8 cellular contexts compared by ENCODE assay signal in the genomic region with DNA sequence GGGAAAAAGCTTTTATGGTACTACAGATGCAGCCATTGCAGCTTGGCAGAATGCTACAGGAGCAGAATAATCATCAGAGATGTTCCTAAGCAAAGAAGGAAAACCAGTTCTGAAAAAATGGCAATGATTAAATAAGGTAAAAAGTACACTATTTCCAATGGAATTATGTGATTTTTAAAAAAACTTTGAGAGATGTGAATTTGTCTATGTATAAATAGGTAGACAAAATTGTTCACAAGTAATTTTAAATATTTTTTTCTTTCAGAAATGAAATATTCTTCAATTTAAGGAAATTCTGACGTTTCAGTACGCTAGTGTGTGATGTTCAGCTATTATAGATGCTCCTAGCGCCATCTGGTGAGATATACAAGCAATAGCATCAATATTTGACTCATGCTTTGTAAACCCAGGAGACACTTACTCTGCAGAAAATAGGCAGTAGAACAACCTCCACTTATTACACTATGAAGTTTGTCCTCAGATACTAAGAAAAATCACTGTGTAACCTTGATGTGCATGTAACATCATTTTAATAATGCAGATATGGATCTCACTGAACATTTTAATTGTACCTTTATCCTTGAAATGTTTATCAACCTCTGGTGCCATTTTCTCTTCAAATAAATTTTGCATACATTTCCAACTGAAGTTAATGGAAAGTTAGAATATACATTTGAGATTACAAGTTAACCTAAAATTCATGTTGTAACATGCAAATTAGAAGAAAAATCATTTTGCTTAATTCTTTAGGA.
DNase-seq lines count a peak whose midpoint lies in the region; ATAC-seq, FAIRE-seq and TF ChIP-seq lines count a peak whose summit lies in the region.

No MANE protein-coding gene starts in this region.

- dilution Hi-C loops in keratinocyte (cut with MboI; ENCODE audit: extremely low pct_ligation_motif_present, low sequenced_read_pairs), result no loop called here

- peak; percentile 85 for FAIRE-seq in keratinocyte (lab: Jason Lieb, UNC)

- H3K36me3 Mint-ChIP-seq in MCF 10A (ENCODE audit: insufficient read depth, unreplicated experiment), result no peaks in the 10 kb centered on the region

- intact Hi-C loops in MCF 10A (cut with micrococcal nuclease) (loop anchor here (1.0 to 10.0 kb wide), 4 partner anchors 180 to 563 kb away; partner anchors contain the start of gene CPED1), testis (cut with DNase I; ENCODE audit: low total_unique reads) (loop anchor here (5.0 kb wide), 1 partner anchor 180 kb away; no protein-coding TSS in a partner anchor)

- H4K20me1 ChIP-seq in keratinocyte (ENCODE audit: control insufficient read depth, extremely low read depth, insufficient read depth, low read length), result no peaks in the 10 kb centered on the region

- DNase-seq in DMS79 (lab: John Stamatoyannopoulos, UW), result peak; percentile 1
- DNase-seq in NCI-H524 treated with DMSO at 0.1 percent for 48 hours (lab: John Stamatoyannopoulos, UW), result peak; percentile 3
- peak; percentile 68 for DNase-seq in MCF 10A (ENCODE audit: unreplicated experiment)
- DNase-seq in keratinocyte (ENCODE audit: low read depth, low spot score), result peak; percentile 26
- DNase-seq in testis, result no peak
- no peak for DNase-seq in GOT3 (lab: John Stamatoyannopoulos, UW)

- H3K79me2 ChIP-seq in keratinocyte (ENCODE audit: control insufficient read depth, insufficient read depth, low read length), result no peaks in the 10 kb centered on the region

- peaks cover 19% of the 10 kb centered on the region for H3K4me1 ChIP-seq in keratinocyte (ENCODE audit: control insufficient read depth, extremely low read depth, insufficient read depth, low read length)
- peaks cover 3% of the 10 kb centered on the region for H3K4me1 ChIP-seq in testis

- no peaks in the 10 kb centered on the region for H3K9me1 ChIP-seq in keratinocyte (ENCODE audit: control insufficient read depth, extremely low read depth, insufficient read depth, low read length)

- no peak for TF ChIP-seq POLR2A in testis (IDR thresholded peaks at IDR 0.05)

- CTCF ChIA-PET in MCF 10A (lab: Yijun Ruan, JAX), result interaction anchor here (0.5 to 3.8 kb wide), 28 partner anchors 9 to 447 kb away, joined by 3 to 67 read pairs (median 4); partner anchors contain the start of gene FAM3C

- H3K4me3 ChIP-seq in keratinocyte (ENCODE audit: control insufficient read depth in 2 of 3, extremely low read depth in 1 of 3, insufficient read depth in 2 of 3, low read depth in 1 of 3, low read length in 3 of 3), result no peak overlapping the region
- no peak overlapping the region for H3K4me3 ChIP-seq in testis

- H3K9me3 ChIP-seq in keratinocyte (ENCODE audit: control insufficient read depth, low read depth, low read length), result no peaks in the 10 kb centered on the region
- no peaks in the 10 kb centered on the region for H3K9me3 ChIP-seq in testis

- 0 to 1% methylated on average over 3 of the region's 3 CpGs for WGBS in testis, 2 donors

- TF ChIP-seq CTCF in MCF 10A (IDR thresholded peaks at IDR 0.05; ENCODE audit: unreplicated experiment) (peak; percentile 71), keratinocyte (optimal IDR thresholded peaks at IDR 0.05 in 1 of 3, IDR thresholded peaks at IDR 0.05 in 1 of 3, conservative IDR thresholded peaks at IDR 0.05 in 1 of 3; ENCODE audit: extremely low read depth in 1 of 3, insufficient read depth in 2 of 3, low read length in 3 of 3) (peak in 2 of 3 experiments; percentile 35 to 59), testis (IDR thresholded peaks at IDR 0.05) (peak; percentile 44 to 63 (median 55))

- no peak overlapping the region for H3K4me2 ChIP-seq in keratinocyte (ENCODE audit: control insufficient read depth, extremely low read depth, insufficient read depth, low read depth, low read length)

- H3K9me3 Mint-ChIP-seq in MCF 10A (ENCODE audit: unreplicated experiment), result no peaks in the 10 kb centered on the region

- H3K27ac ChIP-seq in keratinocyte (ENCODE audit: control insufficient read depth, insufficient read depth, low read length) (no peak overlapping the region), testis (no peak overlapping the region)

- ATAC-seq in GM19455 (IDR thresholded peaks at IDR 0.05; ENCODE audit: unreplicated experiment) (peak; percentile 85), HG03460 (IDR thresholded peaks at IDR 0.05; ENCODE audit: unreplicated experiment) (peak; percentile 72)

- no peak overlapping the region for H3K4me3 Mint-ChIP-seq in MCF 10A (ENCODE audit: unreplicated experiment)

- no peak overlapping the region for H2AFZ ChIP-seq in keratinocyte (ENCODE audit: control insufficient read depth, low read length)

- peaks cover 16% of the 10 kb centered on the region for H3K4me1 Mint-ChIP-seq in MCF 10A (ENCODE audit: insufficient read depth, unreplicated experiment)

- no peak overlapping the region for H3K9ac ChIP-seq in keratinocyte (ENCODE audit: control insufficient read depth, extremely low read depth, insufficient read depth, low read length)

- no TSS peak for BruUV-seq in MCF 10A (replicated peaks; lab: Mats Ljungman, UMichigan)

- no peak overlapping the region for H3K27ac Mint-ChIP-seq in MCF 10A (ENCODE audit: low read depth, unreplicated experiment)

- no peaks in the 10 kb centered on the region for H3K27me3 ChIP-seq in keratinocyte (ENCODE audit: control insufficient read depth, extremely low read depth, insufficient read depth, low read length)
- H3K27me3 ChIP-seq in testis, result no peaks in the 10 kb centered on the region

- POLR2A ChIA-PET in MCF 10A (lab: Yijun Ruan, JAX), result interaction anchor here (0.5 to 1.6 kb wide), 6 partner anchors 151 to 444 kb away, joined by 3 to 7 read pairs (median 3); partner anchors contain the start of gene FAM3C

- H3K27me3 Mint-ChIP-seq in MCF 10A (ENCODE audit: insufficient read depth, unreplicated experiment), result no peaks in the 10 kb centered on the region

- H3K36me3 ChIP-seq in keratinocyte (ENCODE audit: control insufficient read depth in 2 of 2, extremely low read depth in 1 of 2, insufficient read depth in 2 of 2, low read length in 2 of 2) (no peaks in the 10 kb centered on the region), testis (ENCODE audit: low read depth, missing control alignments) (no peaks in the 10 kb centered on the region)

Comparison
In these comparisons a context has a peak if more than half of its experiments do, and no peak if none do; other contexts are left out.
1. DNase-seq: peak in DMS79 (single experiment), NCI-H524 treated with DMSO at 0.1 percent for 48 hours (single experiment), MCF 10A (single experiment) and keratinocyte (single experiment); none in testis (single experiment) and GOT3 (single experiment).
2. Peak in every context shown above with its lines, with median percentiles within 50 percentile points of each other: CTCF ChIP-seq.